Comparison of ENCODE assay signal across 20 cellular contexts in the genomic region with DNA sequence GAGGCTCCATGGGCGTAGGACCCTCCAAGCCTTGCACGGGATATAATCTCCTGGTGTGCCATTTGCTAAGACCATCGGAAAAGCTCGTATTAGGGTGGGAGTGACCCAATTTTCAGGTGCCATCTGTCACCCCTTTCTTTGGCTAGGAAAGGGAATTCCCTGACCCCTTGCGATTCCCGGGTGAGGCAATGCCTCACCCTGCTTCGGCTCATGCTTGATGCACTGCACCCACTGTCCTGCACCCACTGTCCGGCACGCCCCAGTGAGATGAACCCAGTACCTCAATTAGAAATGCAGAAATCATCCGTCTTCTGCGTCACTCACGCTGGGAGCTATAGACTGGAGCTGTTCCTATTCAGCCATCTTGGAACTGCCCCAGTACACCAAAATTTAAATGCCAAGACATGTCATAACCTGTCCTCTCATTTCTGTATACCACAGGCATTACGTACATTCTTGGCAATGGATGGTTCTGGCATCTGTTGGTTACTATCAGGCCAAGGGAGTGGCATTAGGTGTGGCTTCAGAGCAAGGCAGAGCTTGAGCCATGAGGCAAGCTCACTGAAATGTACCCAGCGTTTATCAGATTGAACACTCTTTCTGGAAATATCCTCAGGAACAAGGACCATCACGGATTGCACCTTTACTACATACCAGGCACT.
DNase-seq lines count a peak whose midpoint lies in the region; FAIRE-seq and TF ChIP-seq lines count a peak whose summit lies in the region.
"Had no signal": no experiment of that assay in that cellular context is flagged by ENCODE, and none has a peak within 500 bp of the region (broad histone marks: within the 10 kb centered on the region; RNA-seq: fewer than 3 reads in every experiment).

No MANE protein-coding gene starts in this region.

- H3K4me1 Mint-ChIP-seq in MCF 10A (ENCODE audit: insufficient read depth, unreplicated experiment): peaks cover 12% of the 10 kb centered on the region

- peak overlapping the region; percentile 63 for H3K4me3 Mint-ChIP-seq in MCF 10A (ENCODE audit: unreplicated experiment)

- H4K8ac ChIP-seq in mesendoderm (ENCODE audit: low read depth, low read length): no peak overlapping the region

- H3K27me3 Mint-ChIP-seq in MCF 10A (ENCODE audit: insufficient read depth, unreplicated experiment): no peaks in the 10 kb centered on the region

- no peak overlapping the region for H3K18ac ChIP-seq in mesendoderm (ENCODE audit: low read length)

- H3K36me3 ChIP-seq in breast epithelium: no peaks in the 10 kb centered on the region
- no peaks in the 10 kb centered on the region for H3K36me3 ChIP-seq in bronchial epithelial cell (ENCODE audit: control insufficient read depth, insufficient read depth, low read length)
- no peaks in the 10 kb centered on the region for H3K36me3 ChIP-seq in mesendoderm (ENCODE audit: control insufficient read depth, insufficient read depth, low read length)

- peak overlapping the region; percentile 89 for H3K27ac Mint-ChIP-seq in MCF 10A (ENCODE audit: low read depth, unreplicated experiment)

- WGBS in mesendoderm (ENCODE audit: extremely low coverage, insufficient coverage, low lambda C conversion rate): no CpG with 5 or more reads among the region's 15 CpGs

- H3K4me3 ChIP-seq in breast epithelium: no peak overlapping the region
- H3K4me3 ChIP-seq in bronchial epithelial cell (ENCODE audit: low read depth, low read length): no peak overlapping the region
- H3K4me3 ChIP-seq in mesendoderm (ENCODE audit: low read length): peak overlapping the region; percentile 12
- H3K4me3 ChIP-seq: GM23248, K562 had no signal

- no peak for TF ChIP-seq POLR2A in breast epithelium (IDR thresholded peaks at IDR 0.05)

- intact Hi-C loops in MCF 10A (cut with micrococcal nuclease): loop anchor here (5.0 kb wide), 1 partner anchor 325 kb away; no protein-coding TSS in a partner anchor
- intact Hi-C loops in breast epithelium (cut with DNase I; ENCODE audit: low total_unique reads): no loop called here

- peaks cover 8% of the 10 kb centered on the region for H3K9me3 Mint-ChIP-seq in MCF 10A (ENCODE audit: unreplicated experiment)

- no peak overlapping the region for H2BK5ac ChIP-seq in mesendoderm (ENCODE audit: low read length)

- DNase-seq in MCF 10A (ENCODE audit: unreplicated experiment): peak; percentile 97
- no peak for DNase-seq in breast epithelium (ENCODE audit: low spot score in 2 of 2)
- DNase-seq in bronchial epithelial cell (ENCODE audit: low read depth): peak; percentile 94
- no peak for DNase-seq in mesendoderm
- no peak for DNase-seq in activated CD8-positive, alpha-beta memory T cell treated with anti-CD3 and anti-CD28 coated beads, Interleukin-2, amount 50 U/mL, for 4 hours
- no peak for DNase-seq in substantia nigra (lab: John Stamatoyannopoulos, UW)
- no peak for DNase-seq in SW 1271 (lab: John Stamatoyannopoulos, UW)
- DNase-seq: 8988T, DMS153, DND-41, GM23248, H7, Kasumi-1, MM.1S, NCI-H2029, NCI-H446 treated with DMSO at 0.1 percent for 48 hours, NCI-H526, NCI-H82, SK-N-SH had no signal

- H3K23ac ChIP-seq in mesendoderm (ENCODE audit: low read length): no peak overlapping the region

- no peak overlapping the region for H2AK5ac ChIP-seq in mesendoderm (ENCODE audit: low read length)

- H3K36me3 Mint-ChIP-seq in MCF 10A (ENCODE audit: insufficient read depth, unreplicated experiment): peaks cover 5% of the 10 kb centered on the region

- H3K79me2 ChIP-seq in mesendoderm (ENCODE audit: control insufficient read depth, insufficient read depth, low read length): no peaks in the 10 kb centered on the region

- FAIRE-seq in bronchial epithelial cell (lab: Jason Lieb, UNC): peak; percentile 99
- FAIRE-seq: K562 had no signal

- H3K79me1 ChIP-seq in mesendoderm (ENCODE audit: low read length): no peaks in the 10 kb centered on the region

- H3K9ac ChIP-seq in mesendoderm (ENCODE audit: low read length): no peak overlapping the region
- H3K9ac ChIP-seq: GM23248, SK-N-SH had no signal

- no peaks in the 10 kb centered on the region for H3K4me1 ChIP-seq in breast epithelium
- H3K4me1 ChIP-seq in mesendoderm (ENCODE audit: control insufficient read depth, low read depth, low read length): no peaks in the 10 kb centered on the region

- TF ChIP-seq CTCF in MCF 10A (IDR thresholded peaks at IDR 0.05; ENCODE audit: unreplicated experiment): no peak
- no peak for TF ChIP-seq CTCF in breast epithelium (IDR thresholded peaks at IDR 0.05)
- TF ChIP-seq CTCF in bronchial epithelial cell (IDR thresholded peaks at IDR 0.05; ENCODE audit: insufficient read depth, low read length, severe bottlenecking): no peak

- H3K27me3 ChIP-seq in breast epithelium (no peaks in the 10 kb centered on the region), bronchial epithelial cell (ENCODE audit: control insufficient read depth, insufficient read depth, low read length) (no peaks in the 10 kb centered on the region), mesendoderm (ENCODE audit: insufficient read depth, low read length, poor library complexity) (no peaks in the 10 kb centered on the region)

- POLR2A ChIA-PET in MCF 10A (lab: Yijun Ruan, JAX): interaction anchor here (0.5 to 2.8 kb wide), 28 partner anchors 8 to 908 kb away, joined by 3 to 25 read pairs (median 4); a partner anchor contains a TSS

- no peak overlapping the region for H3K56ac ChIP-seq in mesendoderm (ENCODE audit: low read length)

- H2BK15ac ChIP-seq in mesendoderm (replicated peaks; ENCODE audit: low read depth): no peak overlapping the region

- no peak overlapping the region for H3K27ac ChIP-seq in breast epithelium
- H3K27ac ChIP-seq in mesendoderm (ENCODE audit: low read depth, low read length): no peak overlapping the region
- no peak overlapping the region for H3K27ac ChIP-seq in substantia nigra (ENCODE audit: low read depth, low read length, poor library complexity, severe bottlenecking)
- H3K27ac ChIP-seq: GM23248 had no signal

- H3K4ac ChIP-seq in mesendoderm (ENCODE audit: low read depth, low read length): no peak overlapping the region

- CTCF ChIA-PET in MCF 10A (lab: Yijun Ruan, JAX): interaction anchor here (1.1 to 2.4 kb wide), 6 partner anchors 10 to 71 kb away, joined by 3 to 13 read pairs (median 6); no protein-coding TSS in a partner anchor

- H3K4me2 ChIP-seq in mesendoderm (ENCODE audit: low read length): no peak overlapping the region
- H3K4me2 ChIP-seq: SK-N-SH had no signal

- no TSS peak for BruUV-seq in MCF 10A (replicated peaks; lab: Mats Ljungman, UMichigan)

- no peak overlapping the region for H4K5ac ChIP-seq in mesendoderm (ENCODE audit: low read length)

- no peak overlapping the region for H2BK120ac ChIP-seq in mesendoderm (ENCODE audit: low read depth, low read length)

- H3K9me3 ChIP-seq in breast epithelium: peaks cover 12 to 17% of the 10 kb centered on the region in 2 donors
- H3K9me3 ChIP-seq: SK-N-SH had no signal

Comparison
In these comparisons a context has a peak if more than half of its experiments do, and no peak if none do; other contexts are left out.
1. DNase-seq: peak in MCF 10A (single experiment) and bronchial epithelial cell (single experiment); none in breast epithelium (0 of 2), mesendoderm (single experiment), activated CD8-positive, alpha-beta memory T cell treated with anti-CD3 and anti-CD28 coated beads, Interleukin-2, amount 50 U/mL, for 4 hours (single experiment), substantia nigra (0 of 49) and SW 1271 (0 of 2).